Comparison of ENCODE assay signal across 20 cellular contexts in the genomic region with DNA sequence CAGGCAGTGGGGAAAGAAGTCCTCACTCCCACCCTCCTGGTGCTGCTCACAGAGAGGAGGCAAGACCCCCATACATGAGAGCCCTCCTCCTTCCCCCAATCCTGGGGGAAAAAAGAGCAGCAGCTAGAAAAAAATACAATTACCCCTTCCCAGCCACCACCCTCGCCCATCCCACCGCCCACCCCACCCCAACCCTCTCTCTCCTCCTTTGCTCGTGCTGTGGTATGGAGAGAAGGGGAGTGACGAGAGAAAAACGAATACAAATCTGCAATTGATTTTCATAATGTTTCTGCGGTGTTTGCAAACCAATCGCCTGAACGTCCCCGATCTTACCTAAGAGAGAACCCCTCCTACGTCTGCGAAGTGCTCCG. TPM values are rescaled to one million over a fixed set of nuclear protein-coding genes. Genes with fewer than 3 reads are reported as not detected.
DNase-seq lines count a peak whose midpoint lies in the region; ATAC-seq and TF ChIP-seq lines count a peak whose summit lies in the region.
"Had no signal": no experiment of that assay in that cellular context is flagged by ENCODE, and none has a peak within 500 bp of the region (broad histone marks: within the 10 kb centered on the region; RNA-seq: fewer than 3 reads in every experiment).

No MANE protein-coding gene starts in this region.

- no peak for DNase-seq in AG04449 (ENCODE audit: low read depth, low spot score)
- no peak for DNase-seq in breast epithelium (ENCODE audit: low spot score in 2 of 2)
- DNase-seq in naive thymus-derived CD4-positive, alpha-beta T cell, result no peak
- no peak for DNase-seq in NCI-H774 (lab: John Stamatoyannopoulos, UW)
- no peak for DNase-seq in DMS79 treated with DMSO at 0.1 percent for 48 hours (lab: John Stamatoyannopoulos, UW)
- DNase-seq in upper lobe of right lung, result no peak
- DNase-seq: activated naive CD4-positive, alpha-beta T cell treated with anti-CD3 and anti-CD28 coated beads, Interleukin-2, amount 50 U/mL, for 16 hours; midbrain; stimulated activated CD4-positive, alpha-beta T cell treated with anti-CD3 and anti-CD28 coated beads, Interleukin-2, amount 100 ng/mL, for 48 hours; stimulated activated naive CD8-positive, alpha-beta T cell treated with anti-CD3 and anti-CD28 coated beads, Interleukin-15, amount 100 ng/mL, for 72 hours; SW 1271 had no signal

- no peak for TF ChIP-seq POLR2A in breast epithelium (IDR thresholded peaks at IDR 0.05)

- CTCF ChIA-PET in AG04449 (lab: Yijun Ruan, JAX), result interaction anchor here (0.8 to 2.0 kb wide), 7 partner anchors 12 to 242 kb away, joined by 3 to 11 read pairs (median 3); a partner anchor contains a TSS
- CTCF ChIA-PET in HEK293 (lab: Yijun Ruan, JAX), result interaction anchor here (0.6 to 1.5 kb wide), 3 partner anchors 12 to 362 kb away, joined by 3 to 6 read pairs (median 4); a partner anchor contains a TSS
- CTCF ChIA-PET in naive thymus-derived CD4-positive, alpha-beta T cell (lab: Charles Lee), result interaction anchor here (0.8 kb wide), 1 partner anchor 17 kb away, joined by 3 read pairs; no protein-coding TSS in a partner anchor

- H3K27me3 ChIP-seq in breast epithelium (peaks cover 11 to 100% of the 10 kb centered on the region in 2 donors), upper lobe of right lung (peaks cover 100% of the 10 kb centered on the region)
- peaks cover 52 to 82% of the 10 kb centered on the region in 2 donors for H3K27me3 ChIP-seq in naive thymus-derived CD4-positive, alpha-beta T cell (ENCODE audit: control insufficient read depth in 2 of 2, insufficient read depth in 2 of 2, low read length in 2 of 2)

- H3K9me3 Mint-ChIP-seq in naive thymus-derived CD4-positive, alpha-beta T cell, result peaks cover 0 to 35% (median 13%) of the 10 kb centered on the region in 11 donors
- H3K9me3 Mint-ChIP-seq: stimulated activated naive CD8-positive, alpha-beta T cell treated with anti-CD3 and anti-CD28 coated beads, Interleukin-15, amount 100 ng/mL, for 72 hours had no signal

- H3K4me1 ChIP-seq in HEK293 (ENCODE audit: control insufficient read depth, insufficient read depth, low read length) (peaks cover 62% of the 10 kb centered on the region), breast epithelium (peaks cover 0 to 8% of the 10 kb centered on the region in 2 donors), upper lobe of right lung (peaks cover 17% of the 10 kb centered on the region)
- H3K4me1 ChIP-seq in naive thymus-derived CD4-positive, alpha-beta T cell (ENCODE audit: control insufficient read depth in 2 of 2, insufficient read depth in 2 of 2, low read length in 2 of 2), result peaks cover 10 to 22% of the 10 kb centered on the region in 2 donors

- peak overlapping the region; percentile 13 to 85 (median 65) for H3K4me3 Mint-ChIP-seq in naive thymus-derived CD4-positive, alpha-beta T cell

- peak overlapping the region; percentile 97; the same call in 1 of the 2 replicates for H3K27ac ChIP-seq in HEK293 (ENCODE audit: extremely low read depth, low read depth, low read length)
- H3K27ac ChIP-seq in breast epithelium, result no peak overlapping the region
- H3K27ac ChIP-seq in naive thymus-derived CD4-positive, alpha-beta T cell (ENCODE audit: low read depth, low read length), result no peak overlapping the region
- H3K27ac ChIP-seq in upper lobe of right lung, result no peak overlapping the region
- H3K27ac ChIP-seq: BLaER1 treated with 17β-estradiol and CSF1 and Interleukin-3, amounts not matched to agents 10 nM and 100 nM; HL-60 had no signal

- H3K27ac Mint-ChIP-seq in naive thymus-derived CD4-positive, alpha-beta T cell, result peak overlapping the region in 6 of 9 donors; percentile 6 to 85 (median 76)

- H3K27me3 Mint-ChIP-seq in naive thymus-derived CD4-positive, alpha-beta T cell, result peaks cover 84 to 94% (median 89%) of the 10 kb centered on the region in 5 donors

- TF ChIP-seq CTCF in AG04449 (IDR thresholded peaks at IDR 0.05; ENCODE audit: insufficient read depth, low read length, missing control alignments) (no peak), HEK293 (tag by site-specific recombination; IDR thresholded peaks at IDR 0.05) (no peak), breast epithelium (IDR thresholded peaks at IDR 0.05) (no peak), upper lobe of right lung (IDR thresholded peaks at IDR 0.05) (no peak)

- intact Hi-C loops in breast epithelium (cut with DNase I; ENCODE audit: low total_unique reads) (no loop called here), upper lobe of right lung (cut with DNase I) (no loop called here)
- intact Hi-C loops in naive thymus-derived CD4-positive, alpha-beta T cell (cut with micrococcal nuclease), result no loop called here

- no peaks in the 10 kb centered on the region for H3K36me3 ChIP-seq in HEK293 (ENCODE audit: control insufficient read depth in 2 of 2, insufficient read depth in 1 of 2, low read length in 2 of 2)
- no peaks in the 10 kb centered on the region for H3K36me3 ChIP-seq in breast epithelium
- H3K36me3 ChIP-seq in naive thymus-derived CD4-positive, alpha-beta T cell (ENCODE audit: control insufficient read depth in 2 of 3, insufficient read depth in 3 of 3, low read length in 3 of 3), result no peaks in the 10 kb centered on the region
- no peaks in the 10 kb centered on the region for H3K36me3 ChIP-seq in upper lobe of right lung
- H3K36me3 ChIP-seq: BLaER1 treated with 17β-estradiol and CSF1 and Interleukin-3, amounts not matched to agents 10 nM and 100 nM had no signal

- H3K4me3 ChIP-seq in AG04449 (ENCODE audit: low read depth, low read length), result peak overlapping the region; percentile 76
- no peak overlapping the region for H3K4me3 ChIP-seq in HEK293 (ENCODE audit: low read depth, low read length)
- peak overlapping the region in 2 of 3 donors; percentile 46 to 65 for H3K4me3 ChIP-seq in breast epithelium
- no peak overlapping the region for H3K4me3 ChIP-seq in naive thymus-derived CD4-positive, alpha-beta T cell (ENCODE audit: low read length)
- no peak overlapping the region for H3K4me3 ChIP-seq in upper lobe of right lung

- H3K4me1 Mint-ChIP-seq in naive thymus-derived CD4-positive, alpha-beta T cell, result peaks cover 0 to 32% (median 24%) of the 10 kb centered on the region in 7 donors

- H3K9me3 ChIP-seq in HEK293 (ENCODE audit: control insufficient read depth, insufficient read depth, low read depth, low read length), result no peaks in the 10 kb centered on the region
- no peaks in the 10 kb centered on the region for H3K9me3 ChIP-seq in breast epithelium
- no peaks in the 10 kb centered on the region for H3K9me3 ChIP-seq in naive thymus-derived CD4-positive, alpha-beta T cell (ENCODE audit: control insufficient read depth in 2 of 3, low read length in 3 of 3)
- no peaks in the 10 kb centered on the region for H3K9me3 ChIP-seq in upper lobe of right lung

- H3K36me3 Mint-ChIP-seq in naive thymus-derived CD4-positive, alpha-beta T cell, result peaks cover 0 to 10% (median 0%) of the 10 kb centered on the region in 5 donors

- POLR2A ChIA-PET in AG04449 (lab: Yijun Ruan, JAX), result interaction anchor here (0.9 to 1.0 kb wide), 2 partner anchors 9 to 45 kb away, joined by 4 read pairs; no protein-coding TSS in a partner anchor
- POLR2A ChIA-PET in HEK293 (lab: Yijun Ruan, JAX), result interaction anchor here (0.6 kb wide), 1 partner anchor 381 kb away, joined by 5 read pairs; no protein-coding TSS in a partner anchor
- POLR2A ChIA-PET in naive thymus-derived CD4-positive, alpha-beta T cell (lab: Charles Lee), result no interaction called here

- ATAC-seq in naive thymus-derived CD4-positive, alpha-beta T cell, result no peak
- ATAC-seq in GM21619 (IDR thresholded peaks at IDR 0.05; ENCODE audit: unreplicated experiment) (no peak), upper lobe of right lung (no peak)
- ATAC-seq: stimulated activated naive CD8-positive, alpha-beta T cell treated with anti-CD3 and anti-CD28 coated beads, Interleukin-15, amount 100 ng/mL, for 72 hours had no signal

TF ChIP-seq in HEK293, 187 proteins besides CTCF, POLR2A, EP300 and RAD21 (continues in another document):
- TF ChIP-seq, protein P1, sequence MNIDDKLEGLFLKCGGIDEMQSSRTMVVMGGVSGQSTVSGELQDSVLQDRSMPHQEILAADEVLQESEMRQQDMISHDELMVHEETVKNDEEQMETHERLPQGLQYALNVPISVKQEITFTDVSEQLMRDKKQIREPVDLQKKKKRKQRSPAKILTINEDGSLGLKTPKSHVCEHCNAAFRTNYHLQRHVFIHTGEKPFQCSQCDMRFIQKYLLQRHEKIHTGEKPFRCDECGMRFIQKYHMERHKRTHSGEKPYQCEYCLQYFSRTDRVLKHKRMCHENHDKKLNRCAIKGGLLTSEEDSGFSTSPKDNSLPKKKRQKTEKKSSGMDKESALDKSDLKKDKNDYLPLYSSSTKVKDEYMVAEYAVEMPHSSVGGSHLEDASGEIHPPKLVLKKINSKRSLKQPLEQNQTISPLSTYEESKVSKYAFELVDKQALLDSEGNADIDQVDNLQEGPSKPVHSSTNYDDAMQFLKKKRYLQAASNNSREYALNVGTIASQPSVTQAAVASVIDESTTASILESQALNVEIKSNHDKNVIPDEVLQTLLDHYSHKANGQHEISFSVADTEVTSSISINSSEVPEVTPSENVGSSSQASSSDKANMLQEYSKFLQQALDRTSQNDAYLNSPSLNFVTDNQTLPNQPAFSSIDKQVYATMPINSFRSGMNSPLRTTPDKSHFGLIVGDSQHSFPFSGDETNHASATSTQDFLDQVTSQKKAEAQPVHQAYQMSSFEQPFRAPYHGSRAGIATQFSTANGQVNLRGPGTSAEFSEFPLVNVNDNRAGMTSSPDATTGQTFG (tag by site-specific recombination; IDR thresholded peaks at IDR 0.05; ENCODE audit: borderline replicate concordance), result no peak
- TF ChIP-seq, protein P2, sequence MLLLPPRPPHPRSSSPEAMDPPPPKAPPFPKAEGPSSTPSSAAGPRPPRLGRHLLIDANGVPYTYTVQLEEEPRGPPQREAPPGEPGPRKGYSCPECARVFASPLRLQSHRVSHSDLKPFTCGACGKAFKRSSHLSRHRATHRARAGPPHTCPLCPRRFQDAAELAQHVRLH (tag by site-specific recombination; IDR thresholded peaks at IDR 0.05), result no peak

RNA-seq across cellular contexts. Expression of a gene that starts 0.2 kb away (rescaled TPM):
- total RNA-seq in breast epithelium (under 1 TPM in 1 of 3 donors, not detected in 2; 0.29 TPM), upper lobe of right lung (not detected)
- not detected for total RNA-seq in naive thymus-derived CD4-positive, alpha-beta T cell
- not detected for polyA plus RNA-seq in naive thymus-derived CD4-positive, alpha-beta T cell
- total RNA-seq: cerebellum, pulmonary artery endothelial cell had no signal
- polyA plus RNA-seq: esophagus had no signal

RNA-seq across cellular contexts. Expression of a gene that starts 2.0 kb away (rescaled TPM):
- total RNA-seq in breast epithelium, result 1 to 10 TPM in 1 of 3 donors, under 1 TPM in 1, not detected in 1; 0.73 to 1.3 TPM
- not detected for total RNA-seq in naive thymus-derived CD4-positive, alpha-beta T cell
- polyA plus RNA-seq in naive thymus-derived CD4-positive, alpha-beta T cell, result not detected
- not detected for total RNA-seq in upper lobe of right lung
- total RNA-seq: cerebellum, pulmonary artery endothelial cell had no signal
- polyA plus RNA-seq: esophagus had no signal

RNA-seq across cellular contexts. Expression of a gene that starts 12.2 kb away (rescaled TPM):
- total RNA-seq in breast epithelium (10 to 100 TPM in 1 of 3 donors, 1 to 10 TPM in 2; 2.0 to 10.9 (median 4.3) TPM), upper lobe of right lung (not detected)
- not detected for total RNA-seq in naive thymus-derived CD4-positive, alpha-beta T cell
- not detected for polyA plus RNA-seq in naive thymus-derived CD4-positive, alpha-beta T cell
- total RNA-seq: cerebellum, pulmonary artery endothelial cell had no signal

RNA-seq across cellular contexts. Expression of a gene that starts 18.0 kb away (rescaled TPM):
- total RNA-seq in breast epithelium, result under 1 TPM in 1 of 3 donors, not detected in 2; 0.15 TPM
- not detected for total RNA-seq in naive thymus-derived CD4-positive, alpha-beta T cell
- not detected for polyA plus RNA-seq in naive thymus-derived CD4-positive, alpha-beta T cell
- not detected for total RNA-seq in upper lobe of right lung
- total RNA-seq: cerebellum, H4, M059J, pulmonary artery endothelial cell had no signal
- polyA plus RNA-seq: esophagus had no signal

RNA-seq across cellular contexts. Expression of a gene that starts 27.3 kb away (rescaled TPM):
- total RNA-seq in breast epithelium (10 to 100 TPM in 1 of 3 donors, 1 to 10 TPM in 2; 3.8 to 16.8 (median 4.6) TPM), upper lobe of right lung (0.61 TPM)
- total RNA-seq in naive thymus-derived CD4-positive, alpha-beta T cell, result not detected
- polyA plus RNA-seq in naive thymus-derived CD4-positive, alpha-beta T cell, result not detected
- total RNA-seq: cerebellum, pulmonary artery endothelial cell had no signal

Comparison
In these comparisons a context has a peak if more than half of its experiments do, and no peak if none do; other contexts are left out.
1. H3K4me3 ChIP-seq: peak in AG04449 (single experiment) and breast epithelium (2 of 3); none in HEK293 (single experiment), naive thymus-derived CD4-positive, alpha-beta T cell (single experiment) and upper lobe of right lung (single experiment).